15 cellular contexts compared by ENCODE assay signal in the genomic region with DNA sequence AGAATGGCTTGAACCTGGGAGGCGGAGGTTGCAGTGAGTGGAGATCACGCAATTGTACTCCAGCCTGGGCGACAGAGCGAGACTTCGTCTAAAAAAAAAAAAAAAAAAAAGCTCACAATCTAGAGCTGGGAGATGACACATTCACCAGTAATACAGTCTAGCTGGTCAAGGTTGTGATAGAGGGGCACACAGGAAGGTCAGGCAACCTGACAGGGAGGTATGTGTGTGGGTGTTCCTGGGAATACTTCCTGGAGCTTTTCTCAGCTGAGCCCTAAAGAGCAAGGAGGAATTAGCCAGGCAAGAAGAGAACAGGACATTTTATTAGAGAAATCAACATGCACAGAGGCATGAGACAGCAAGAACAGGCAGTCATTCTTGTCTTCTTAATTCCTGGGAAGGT.
"Had no signal": no experiment of that assay in that cellular context is flagged by ENCODE, and none has a peak within 500 bp of the region (broad histone marks: within the 10 kb centered on the region; RNA-seq: fewer than 3 reads in every experiment).

No MANE protein-coding gene starts in this region.

- H3K27ac Mint-ChIP-seq: endodermal cell; naive thymus-derived CD8-positive, alpha-beta T cell; stimulated activated naive B cell treated with anti-CD40 and anti-IgM and Interleukin-4, amounts not matched to agents 10 μg/mL and 1 μg/mL and 100 μg/mL, for 72 hours; stimulated activated naive CD8-positive, alpha-beta T cell treated with anti-CD3 and anti-CD28 coated beads, Interleukin-15, amount 100 ng/mL, for 72 hours had no signal

- H3K27me3 Mint-ChIP-seq: stimulated activated naive CD8-positive, alpha-beta T cell treated with anti-CD3 and anti-CD28 coated beads, Interleukin-15, amount 100 ng/mL, for 72 hours had no signal

- H3K4me3 Mint-ChIP-seq: endodermal cell; naive thymus-derived CD8-positive, alpha-beta T cell; stimulated activated naive B cell treated with anti-CD40 and anti-IgM and Interleukin-4, amounts not matched to agents 10 μg/mL and 1 μg/mL and 100 μg/mL, for 72 hours; stimulated activated naive CD8-positive, alpha-beta T cell treated with anti-CD3 and anti-CD28 coated beads, Interleukin-15, amount 100 ng/mL, for 72 hours had no signal

- H3K4me1 Mint-ChIP-seq: naive thymus-derived CD8-positive, alpha-beta T cell; stimulated activated naive B cell treated with anti-CD40 and anti-IgM and Interleukin-4, amounts not matched to agents 10 μg/mL and 1 μg/mL and 100 μg/mL, for 72 hours; stimulated activated naive CD8-positive, alpha-beta T cell treated with anti-CD3 and anti-CD28 coated beads, Interleukin-15, amount 100 ng/mL, for 72 hours had no signal

- DNase-seq: cerebellar nuclear complex; dermis blood vessel endothelial cell; endodermal cell; glutamatergic neuron; left colon; left ventricle myocardium superior; naive thymus-derived CD8-positive, alpha-beta T cell; psoas muscle; sigmoid colon; stimulated activated CD4-positive, alpha-beta T cell treated with anti-CD3 and anti-CD28 coated beads, Interleukin-2, amount 100 ng/mL, for 24 hours; stimulated activated CD4-positive, alpha-beta T cell treated with anti-CD3 and anti-CD28 coated beads, Interleukin-4, amount 100 ng/mL, for 4 hours; stimulated activated naive B cell treated with anti-CD40 and anti-IgM and Interleukin-4, amounts not matched to agents 10 μg/mL and 1 μg/mL and 100 μg/mL, for 72 hours; stimulated activated naive CD8-positive, alpha-beta T cell treated with anti-CD3 and anti-CD28 coated beads, Interleukin-15, amount 100 ng/mL, for 72 hours; transverse colon had no signal

- H3K36me3 Mint-ChIP-seq: naive thymus-derived CD8-positive, alpha-beta T cell; stimulated activated naive B cell treated with anti-CD40 and anti-IgM and Interleukin-4, amounts not matched to agents 10 μg/mL and 1 μg/mL and 100 μg/mL, for 72 hours had no signal

- ATAC-seq: esophagus mucosa; left colon; left ventricle myocardium superior; naive thymus-derived CD8-positive, alpha-beta T cell; psoas muscle; stimulated activated naive B cell treated with anti-CD40 and anti-IgM and Interleukin-4, amounts not matched to agents 10 μg/mL and 1 μg/mL and 100 μg/mL, for 72 hours; stimulated activated naive CD8-positive, alpha-beta T cell treated with anti-CD3 and anti-CD28 coated beads, Interleukin-15, amount 100 ng/mL, for 72 hours had no signal
